10 cellular contexts compared by ENCODE assay signal in the genomic region with DNA sequence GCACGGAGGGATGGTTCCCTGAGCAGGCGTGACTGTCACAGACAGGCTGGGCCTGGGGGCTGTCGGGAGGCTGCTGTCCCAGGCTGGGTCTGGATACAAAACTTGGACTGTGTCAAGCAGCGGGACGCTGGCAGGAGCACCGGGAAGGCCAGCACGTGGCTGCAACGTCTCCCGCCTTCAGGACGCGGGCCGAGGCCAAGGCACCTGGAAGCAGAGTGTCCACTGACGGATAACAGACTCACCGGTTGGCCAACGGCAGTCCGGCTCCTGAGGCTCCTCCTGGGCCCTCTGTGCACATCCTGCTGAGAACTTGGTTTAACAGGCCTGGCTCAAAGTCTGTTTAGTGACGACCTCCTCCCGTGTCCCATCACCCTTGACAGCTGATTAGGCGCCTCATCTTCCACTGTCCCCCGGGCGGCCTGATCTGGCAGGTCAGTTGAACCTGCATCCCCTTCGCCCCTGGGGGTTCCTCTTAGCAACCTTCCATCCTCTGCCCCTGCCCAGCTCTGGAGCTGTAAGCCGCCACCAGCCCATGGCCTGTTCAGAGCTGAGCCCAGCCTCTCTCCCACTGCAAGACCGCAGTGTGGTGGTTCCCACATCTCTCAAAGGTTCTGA. TPM values are rescaled to one million over a fixed set of nuclear protein-coding genes. Genes with fewer than 3 reads are reported as not detected.
DNase-seq lines count a peak whose midpoint lies in the region; ATAC-seq and TF ChIP-seq lines count a peak whose summit lies in the region.
"Had no signal": no experiment of that assay in that cellular context is flagged by ENCODE, and none has a peak within 500 bp of the region (broad histone marks: within the 10 kb centered on the region; RNA-seq: fewer than 3 reads in every experiment).

No MANE protein-coding gene starts in this region.

- H3K23ac ChIP-seq in H9 (ENCODE audit: insufficient read length, low read depth, low read length) = no peak overlapping the region

- peaks cover 3% of the 10 kb centered on the region; the same call in 1 of the 2 replicates for H3K4me1 ChIP-seq in H9 (ENCODE audit: insufficient read depth, low read length)
- peaks cover 12 to 18% of the 10 kb centered on the region in 2 donors for H3K4me1 ChIP-seq in breast epithelium

- no peak for TF ChIP-seq CTCF in 22Rv1 (IDR thresholded peaks at IDR 0.05)
- TF ChIP-seq CTCF in H9 (conservative IDR thresholded peaks at IDR 0.05) = no peak
- no peak for TF ChIP-seq CTCF in breast epithelium (IDR thresholded peaks at IDR 0.05)
- no peak for TF ChIP-seq CTCF in nephron (IDR thresholded peaks at IDR 0.05; ENCODE audit: unreplicated experiment in 3 of 3)
- no peak for TF ChIP-seq CTCF in lower leg skin (IDR thresholded peaks at IDR 0.05)

- no peak overlapping the region for H3K4me2 ChIP-seq in H9 (ENCODE audit: insufficient read depth, insufficient read length, low read length)

- no peak for DNase-seq in H9
- DNase-seq in breast epithelium (ENCODE audit: low spot score in 2 of 2) = no peak
- no peak for DNase-seq in cerebellar nuclear complex (lab: John Stamatoyannopoulos, UW)
- no peak for DNase-seq in NCI-H128 (lab: John Stamatoyannopoulos, UW; ENCODE audit: unreplicated experiment)
- no peak for DNase-seq in lower leg skin (ENCODE audit: low spot score in 2 of 2)
- no peak for DNase-seq in activated CD4-positive, alpha-beta T cell treated with anti-CD3 and anti-CD28 coated beads for 36 hours
- DNase-seq: NCI-H748 treated with DMSO at 0.1 percent for 48 hours had no signal

- no peaks in the 10 kb centered on the region for H3K23me2 ChIP-seq in H9 (ENCODE audit: insufficient read length, low read depth, low read length, poor library complexity, severe bottlenecking)

- no peak for ATAC-seq in activated CD4-positive, alpha-beta T cell treated with anti-CD3 and anti-CD28 coated beads for 36 hours

- H3K4me3 ChIP-seq in breast epithelium (peak overlapping the region in 1 of 3 donors; percentile 39), lower leg skin (ENCODE audit: low read depth, poor library complexity, severe bottlenecking) (no peak overlapping the region)

- no CpG with 5 or more reads among the region's 24 CpGs for WGBS in H9 (ENCODE audit: extremely low coverage, insufficient read length, low lambda C conversion rate)
- WGBS in lower leg skin, 2 donors = 53 to 65% methylated on average over 21 to 24 of the region's 24 CpGs

- H3K36me3 Mint-ChIP-seq in H9 (ENCODE audit: insufficient read depth in 1 of 3, low read depth in 3 of 3) (peaks cover 28 to 48% (median 28%) of the 10 kb centered on the region in 3 experiments; a peak in 6 of 7 replicates), nephron (ENCODE audit: low read depth) (peaks cover 5% of the 10 kb centered on the region)
- H3K36me3 Mint-ChIP-seq in activated CD4-positive, alpha-beta T cell treated with anti-CD3 and anti-CD28 coated beads for 36 hours (ENCODE audit: low read depth) = peaks cover 37% of the 10 kb centered on the region

- H2AK5ac ChIP-seq in H9 (ENCODE audit: insufficient read length, low read length) = no peak overlapping the region

- no peak overlapping the region for H3K4me3 Mint-ChIP-seq in H9
- peak overlapping the region in 2 of 3 experiments; percentile 44 to 60 for H3K4me3 Mint-ChIP-seq in nephron
- no peak overlapping the region for H3K4me3 Mint-ChIP-seq in activated CD4-positive, alpha-beta T cell treated with anti-CD3 and anti-CD28 coated beads for 36 hours

- no peaks in the 10 kb centered on the region for H3K36me3 ChIP-seq in breast epithelium

- CTCF ChIA-PET in activated CD4-positive, alpha-beta T cell treated with anti-CD3 and anti-CD28 coated beads for 36 hours (lab: Charles Lee) = no interaction called here

- no peak overlapping the region for H2AFZ ChIP-seq in H9 (ENCODE audit: low read length)

- no peaks in the 10 kb centered on the region; the same call in 1 of the 2 replicates for H3K79me2 ChIP-seq in H9 (ENCODE audit: insufficient read depth, low read length)

- no peak overlapping the region for H3K9ac ChIP-seq in H9 (ENCODE audit: extremely low read depth, insufficient read length, low read length)

- no peak overlapping the region for H2BK20ac ChIP-seq in H9 (ENCODE audit: low read depth, low read length, poor library complexity, severe bottlenecking)

- H3K9me3 ChIP-seq in H9 (ENCODE audit: control insufficient read depth, low read depth, low read length) = no peaks in the 10 kb centered on the region
- no peaks in the 10 kb centered on the region for H3K9me3 ChIP-seq in breast epithelium

- no peak overlapping the region for H2BK15ac ChIP-seq in H9 (ENCODE audit: low read depth, low read length)

- H3K27me3 ChIP-seq in H9 (ENCODE audit: insufficient read depth, low read length) (no peaks in the 10 kb centered on the region), breast epithelium (no peaks in the 10 kb centered on the region)
- H3K27me3 ChIP-seq: foreskin keratinocyte had no signal

- no peak overlapping the region for H3K56ac ChIP-seq in H9 (ENCODE audit: insufficient read length, low read depth, low read length)

- POLR2A ChIA-PET in activated CD4-positive, alpha-beta T cell treated with anti-CD3 and anti-CD28 coated beads for 36 hours (lab: Charles Lee) = interaction anchor here (0.9 kb wide), 1 partner anchor 8 kb away, joined by 3 read pairs; no protein-coding TSS in a partner anchor

- no peaks in the 10 kb centered on the region; a peak in 2 of 5 replicates for H3K9me3 Mint-ChIP-seq in H9
- H3K9me3 Mint-ChIP-seq in nephron = no peaks in the 10 kb centered on the region
- H3K9me3 Mint-ChIP-seq in activated CD4-positive, alpha-beta T cell treated with anti-CD3 and anti-CD28 coated beads for 36 hours (ENCODE audit: low read depth) = no peaks in the 10 kb centered on the region

- peak overlapping the region; percentile 49 to 91 (median 78); a peak in 2 of 7 replicates for H3K27ac Mint-ChIP-seq in H9
- no peak overlapping the region for H3K27ac Mint-ChIP-seq in nephron
- H3K27ac Mint-ChIP-seq in activated CD4-positive, alpha-beta T cell treated with anti-CD3 and anti-CD28 coated beads for 36 hours = no peak overlapping the region

- H4K8ac ChIP-seq in H9 (replicated peaks; ENCODE audit: insufficient read length, low read depth, low read length) = no peak overlapping the region

- no peak for TF ChIP-seq POLR2A in breast epithelium (IDR thresholded peaks at IDR 0.05)
- TF ChIP-seq POLR2A in lower leg skin (IDR thresholded peaks at IDR 0.05) = no peak

- H2BK120ac ChIP-seq in H9 (ENCODE audit: low read depth, low read length, poor library complexity, severe bottlenecking) = no peak overlapping the region

- H3K27ac ChIP-seq in 22Rv1 (peak overlapping the region; percentile 85), H9 (ENCODE audit: insufficient read length, low read depth, low read length) (no peak overlapping the region), breast epithelium (peak overlapping the region; percentile 75 to 85)
- H3K27ac ChIP-seq: foreskin keratinocyte had no signal

- no peaks in the 10 kb centered on the region for H3K79me1 ChIP-seq in H9 (ENCODE audit: insufficient read depth, low read depth, low read length, poor library complexity, severe bottlenecking)

- no peak overlapping the region for H3T11ph ChIP-seq in H9 (ENCODE audit: low read length)

- H2BK5ac ChIP-seq in H9 (ENCODE audit: insufficient read length, low read length) = no peak overlapping the region

- no peak overlapping the region for H4K5ac ChIP-seq in H9 (ENCODE audit: insufficient read length, low read depth, low read length)

- H4K20me1 ChIP-seq in H9 (ENCODE audit: control insufficient read depth, insufficient read depth, insufficient read length) = no peaks in the 10 kb centered on the region

- H3K4me1 Mint-ChIP-seq in H9 = peaks cover 32 to 36% of the 10 kb centered on the region in 2 experiments
- peaks cover 24% of the 10 kb centered on the region for H3K4me1 Mint-ChIP-seq in nephron
- H3K4me1 Mint-ChIP-seq in activated CD4-positive, alpha-beta T cell treated with anti-CD3 and anti-CD28 coated beads for 36 hours = peaks cover 29% of the 10 kb centered on the region

- no peak overlapping the region for H3K4ac ChIP-seq in H9 (ENCODE audit: low read depth, low read length)

- H2BK12ac ChIP-seq in H9 (ENCODE audit: insufficient read length, low read depth, low read length) = no peak overlapping the region

- H3K27me3 Mint-ChIP-seq in H9 (ENCODE audit: low read depth) (no peaks in the 10 kb centered on the region; the same call in 1 of the 2 replicates), nephron (ENCODE audit: low read depth) (no peaks in the 10 kb centered on the region)
- H3K27me3 Mint-ChIP-seq in activated CD4-positive, alpha-beta T cell treated with anti-CD3 and anti-CD28 coated beads for 36 hours = no peaks in the 10 kb centered on the region

- H3K14ac ChIP-seq in H9 (ENCODE audit: insufficient read depth, low read length) = no peak overlapping the region

- intact Hi-C loops in breast epithelium (cut with DNase I; ENCODE audit: low total_unique reads) (no loop called here), lower leg skin (cut with DNase I; ENCODE audit: low total_unique reads) (no loop called here)
- intact Hi-C loops in activated CD4-positive, alpha-beta T cell treated with anti-CD3 and anti-CD28 coated beads for 36 hours (cut with DNase I, micrococcal nuclease) = loop anchor here in 1 of 2 experiments (10.0 kb wide), 1 partner anchor 1118 kb away; a partner anchor contains a TSS

- no peak overlapping the region for H3K18ac ChIP-seq in H9 (ENCODE audit: insufficient read length, low read depth, low read length)

- no peak overlapping the region for H4K91ac ChIP-seq in H9 (ENCODE audit: insufficient read length, low read depth, low read length)

RNA-seq across cellular contexts. Expression of a gene that starts 2.5 kb away (rescaled TPM):
- total RNA-seq in H9 (2021) (42.6 and 45.3 TPM in 2 replicates), breast epithelium (10 to 100 TPM in 1 of 3 donors, 1 to 10 TPM in 2; 5.9 to 10.2 (median 5.9) TPM), lower leg skin (10 to 100 TPM in 3 of 4 donors, 1 to 10 TPM in 1; 9.5 to 14.7 (median 12.3) TPM)
- 10 to 100 TPM; 43.7 to 46.9 TPM for total RNA-seq in activated CD4-positive, alpha-beta T cell treated with anti-CD3 and anti-CD28 coated beads for 36 hours

RNA-seq across cellular contexts. Expression of a gene that starts 2.9 kb away (rescaled TPM):
- total RNA-seq in H9 (2021) (49.7 and 50.5 TPM in 2 replicates), breast epithelium (100 to 1,000 TPM in 1 of 3 donors, 10 to 100 TPM in 2; 57.4 to 140 (median 96.0) TPM), lower leg skin (100 to 1,000 TPM; 133 to 269 (median 154) TPM)
- 10 to 100 TPM; 10.1 to 12.7 TPM for total RNA-seq in activated CD4-positive, alpha-beta T cell treated with anti-CD3 and anti-CD28 coated beads for 36 hours

Comparison
In these comparisons a context has a peak if more than half of its experiments do, and no peak if none do; other contexts are left out.
1. H3K27ac Mint-ChIP-seq: peak in H9 (3 of 3); none in nephron (0 of 3) and activated CD4-positive, alpha-beta T cell treated with anti-CD3 and anti-CD28 coated beads for 36 hours (single experiment).
2. H3K4me3 Mint-ChIP-seq: peak in nephron (2 of 3); none in H9 (0 of 2) and activated CD4-positive, alpha-beta T cell treated with anti-CD3 and anti-CD28 coated beads for 36 hours (single experiment).